ENCODE assay signal across 24 cellular contexts in genomic region chr12:27400856-27401255, GRCh38. TPM values are rescaled to one million over a fixed set of nuclear protein-coding genes. Genes with fewer than 3 reads are reported as not detected.
"Had no signal": no experiment of that assay in that cellular context is flagged by ENCODE, and none has a peak within 500 bp of the region (broad histone marks: within the 10 kb centered on the region; RNA-seq: fewer than 3 reads in every experiment).

No MANE protein-coding gene starts in this region.

- DNase-seq: activated CD4-positive, alpha-beta T cell treated with anti-CD3 and anti-CD28 coated beads for 4 hours; activated CD4-positive, CD25-positive, alpha-beta regulatory T cell; activated CD8-positive, alpha-beta memory T cell treated with anti-CD3 and anti-CD28 coated beads, Interleukin-2, amount 50 U/mL, for 4 hours; activated CD8-positive, alpha-beta T cell treated with anti-CD3 and anti-CD28 coated beads for 36 hours; activated gamma-delta T cell treated with Interleukin-2 at 50 U/mL for 16 hours; activated naive CD4-positive, alpha-beta T cell treated with anti-CD3 and anti-CD28 coated beads, Interleukin-2, amount 10 ng/mL, durations not matched to agents 7 days and 5 days; activated naive CD8-positive, alpha-beta T cell treated with anti-CD3 and anti-CD28 coated beads for 36 hours; activated T-cell treated with anti-CD3 and anti-CD28 coated beads, Interleukin-2, amount 50 U/mL, for 72 hours; anterior cingulate cortex; KG1; NCI-H1092; NCI-H1417; NCI-H1694; NCI-H2029; NCI-H2107; NCI-H2171 treated with DMSO at 0.1 percent for 48 hours; NCI-H226; NCI-H510A; Peyer's patch; SHP77 had no signal

- H3K9me3 ChIP-seq: Peyer's patch had no signal

- H3K27me3 ChIP-seq: Peyer's patch had no signal

- H3K4me3 ChIP-seq: Peyer's patch had no signal

- H3K4me1 ChIP-seq: Peyer's patch had no signal

- H3K27ac ChIP-seq: Peyer's patch, VCaP had no signal

- H3K36me3 ChIP-seq: Peyer's patch had no signal

RNA-seq across cellular contexts. Expression of gene SMCO2, which starts 45.7 kb away (rescaled TPM):
- total RNA-seq: activated naive CD8-positive, alpha-beta T cell treated with anti-CD3 and anti-CD28 coated beads for 36 hours; LHCN-M2; Peyer's patch; SK-MEL-5 had no signal
- polyA plus RNA-seq: IgD-negative memory B cell had no signal
